Comparison of ENCODE assay signal across 19 cellular contexts in the genomic region with DNA sequence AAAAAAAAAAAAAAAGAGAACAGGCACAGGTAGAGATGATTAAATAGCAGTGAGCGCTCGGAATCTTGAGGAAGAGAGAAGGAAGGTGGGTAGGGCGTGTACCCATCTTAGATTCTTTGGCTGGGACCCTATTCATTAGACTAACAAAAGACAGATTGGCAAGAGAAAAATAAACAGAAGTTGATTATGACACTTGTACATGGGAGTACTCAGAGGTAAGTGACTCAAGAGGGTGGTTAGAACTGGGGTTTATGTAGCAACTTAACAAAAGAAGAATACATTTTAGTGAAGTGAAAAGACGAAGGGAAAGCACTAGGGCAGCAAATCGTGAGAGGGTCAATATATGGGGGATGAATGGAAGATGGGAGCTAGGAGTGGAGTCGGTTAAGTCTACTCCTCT.
"Had no signal": no experiment of that assay in that cellular context is flagged by ENCODE, and none has a peak within 500 bp of the region (broad histone marks: within the 10 kb centered on the region; RNA-seq: fewer than 3 reads in every experiment).

No MANE protein-coding gene starts in this region.

- H3K4me1 Mint-ChIP-seq: activated CD4-positive, alpha-beta T cell treated with anti-CD3 and anti-CD28 coated beads, Interleukin-2, amount 10 ng/mL, durations not matched to agents 24 days and 14 days had no signal

- H3K36me3 Mint-ChIP-seq: activated naive CD8-positive, alpha-beta T cell had no signal

- ATAC-seq: left lobe of liver; stimulated activated naive CD8-positive, alpha-beta T cell treated with anti-CD3 and anti-CD28 coated beads, Interleukin-15, Interleukin-2, amounts not matched to agents 100 U/mL and 50 U/mL, for 24 hours had no signal

- H3K9me3 Mint-ChIP-seq: activated CD4-positive, alpha-beta T cell treated with anti-CD3 and anti-CD28 coated beads, Interleukin-2, amount 10 ng/mL, durations not matched to agents 24 days and 14 days had no signal

- H3K9me3 ChIP-seq: prostate gland, right atrium auricular region, transverse colon, uterus had no signal

- H3K4me1 ChIP-seq: prostate gland, right atrium auricular region, transverse colon, uterus had no signal

- H3K27me3 ChIP-seq: right atrium auricular region, uterus had no signal

- DNase-seq: activated CD4-positive, alpha-beta T cell treated with anti-CD3 and anti-CD28 coated beads, Interleukin-2, amount 10 ng/mL, durations not matched to agents 24 days and 14 days; activated CD8-positive, alpha-beta memory T cell treated with anti-CD3 and anti-CD28 coated beads for 24 hours; activated CD8-positive, alpha-beta memory T cell treated with anti-CD3 and anti-CD28 coated beads, Interleukin-2, amount 50 U/mL, for 48 hours; activated gamma-delta T cell treated with Interleukin-2 at 50 U/mL for 16 hours; activated T-cell treated with anti-CD3 and anti-CD28 coated beads, Interleukin-2, amount 50 U/mL, for 48 hours; amniotic stem cell; caudate nucleus; dorsolateral prefrontal cortex; hypothalamus; islet precursor cell; stimulated activated CD4-positive, alpha-beta T cell treated with anti-CD3 and anti-CD28 coated beads, Interleukin-2, amount 100 ng/mL, for 24 hours; stimulated activated naive CD8-positive, alpha-beta T cell treated with anti-CD3 and anti-CD28 coated beads, Interleukin-15, Interleukin-2, amounts not matched to agents 100 U/mL and 50 U/mL, for 24 hours; substantia nigra; transverse colon; uterus had no signal

- H3K4me3 Mint-ChIP-seq: activated CD4-positive, alpha-beta T cell treated with anti-CD3 and anti-CD28 coated beads, Interleukin-2, amount 10 ng/mL, durations not matched to agents 24 days and 14 days; activated naive CD8-positive, alpha-beta T cell had no signal

- H3K4me3 ChIP-seq: dorsolateral prefrontal cortex, prostate gland, right atrium auricular region, transverse colon, uterus had no signal

- H3K36me3 ChIP-seq: prostate gland, right atrium auricular region, transverse colon, uterus had no signal

- H3K27ac Mint-ChIP-seq: activated CD4-positive, alpha-beta T cell treated with anti-CD3 and anti-CD28 coated beads, Interleukin-2, amount 10 ng/mL, durations not matched to agents 24 days and 14 days; activated naive CD8-positive, alpha-beta T cell had no signal

- H3K27me3 Mint-ChIP-seq: activated naive CD8-positive, alpha-beta T cell had no signal

- H3K27ac ChIP-seq: dorsolateral prefrontal cortex, prostate gland, right atrium auricular region, transverse colon, uterus had no signal
